Comparison of ENCODE assay signal across 36 cellular contexts in the genomic region with DNA sequence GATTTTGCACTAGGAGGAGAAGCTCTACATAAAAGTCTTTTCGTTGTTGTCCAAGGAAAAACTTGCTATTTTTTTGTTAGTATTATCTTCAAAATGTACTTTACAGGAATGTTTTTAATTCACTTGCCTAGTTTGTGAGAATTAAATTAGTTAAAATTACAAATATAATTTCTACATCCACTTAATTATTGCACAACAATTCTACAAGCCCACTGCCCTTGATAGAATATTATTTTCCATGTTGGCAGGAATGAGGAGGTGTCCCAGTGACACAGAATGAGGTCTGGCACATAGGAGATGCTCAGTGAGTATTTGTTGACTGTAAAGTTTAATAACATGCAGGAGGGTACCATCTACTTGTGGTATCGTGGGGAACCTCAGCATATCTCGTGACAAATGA.
"Had no signal": no experiment of that assay in that cellular context is flagged by ENCODE, and none has a peak within 500 bp of the region (broad histone marks: within the 10 kb centered on the region; RNA-seq: fewer than 3 reads in every experiment).

No MANE protein-coding gene starts in this region.

- H3K4me3 Mint-ChIP-seq: activated B cell treated with CpG ODN at 0.5 μM for 24 hours; activated CD4-positive, alpha-beta memory T cell treated with anti-CD3 and anti-CD28 coated beads for 36 hours; activated CD4-positive, alpha-beta T cell treated with anti-CD3 and anti-CD28 coated beads, Interleukin-2, amount 10 ng/mL, durations not matched to agents 24 days and 14 days; activated CD8-positive, alpha-beta T cell treated with anti-CD3 and anti-CD28 coated beads for 36 hours; activated naive CD4-positive, alpha-beta T cell treated with anti-CD3 and anti-CD28 coated beads for 36 hours; activated naive CD8-positive, alpha-beta T cell treated with anti-CD3 and anti-CD28 coated beads for 36 hours; activated T-cell treated with anti-CD3 and anti-CD28 coated beads, Interleukin-2, amount 50 U/mL, for 4 hours; activated T-cell treated with anti-CD3 and anti-CD28 coated beads, Interleukin-2, amount 50 U/mL, for 72 hours; activated T-helper 1 cell treated with anti-CD3 and anti-CD28 coated beads, Interleukin-12 subunit alpha, Interleukin-12 subunit beta, Interleukin-2, Interleukin-4 antibody, amounts not matched to agents 30 ng/mL and 10 ng/mL and 1 ng/mL, durations not matched to agents 14 hours and 24 hours and 36 hours; activated T-helper 17 cell treated with anti-CD3 and anti-CD28 coated beads, Interleukin-2, amount 50 U/mL, for 72 hours; T-helper 1 cell treated with Interleukin-12 subunit alpha and Interleukin-12 subunit beta and Interleukin-4 antibody, amounts not matched to agents 30 μg/mL and 1 μg/mL, for 36 hours; T-helper 2 cell treated with Interferon-gamma antibody and Interleukin-4, amounts not matched to agents 5 μg/mL and 100 μg/mL, for 36 hours had no signal

- H3K27me3 ChIP-seq: adrenal gland, body of pancreas, brain microvascular endothelial cell, breast epithelium had no signal

- H3K4me1 Mint-ChIP-seq: activated B cell treated with CpG ODN at 0.5 μM for 24 hours; activated CD4-positive, alpha-beta T cell treated with anti-CD3 and anti-CD28 coated beads, Interleukin-2, amount 10 ng/mL, durations not matched to agents 24 days and 14 days; activated naive CD8-positive, alpha-beta T cell treated with anti-CD3 and anti-CD28 coated beads for 36 hours; activated T-helper 17 cell treated with anti-CD3 and anti-CD28 coated beads, Interleukin-2, amount 50 U/mL, for 72 hours had no signal

- FAIRE-seq: astrocyte, TTC549 had no signal

- H3K27ac Mint-ChIP-seq: activated B cell treated with CpG ODN at 0.5 μM for 24 hours; activated CD4-positive, alpha-beta memory T cell treated with anti-CD3 and anti-CD28 coated beads for 36 hours; activated CD4-positive, alpha-beta T cell treated with anti-CD3 and anti-CD28 coated beads, Interleukin-2, amount 10 ng/mL, durations not matched to agents 24 days and 14 days; activated CD8-positive, alpha-beta T cell treated with anti-CD3 and anti-CD28 coated beads for 36 hours; activated naive CD4-positive, alpha-beta T cell treated with anti-CD3 and anti-CD28 coated beads for 36 hours; activated naive CD4-positive, alpha-beta T cell treated with anti-CD3 and anti-CD28 coated beads, Interleukin-2, amount 50 U/mL, for 72 hours; activated naive CD8-positive, alpha-beta T cell treated with anti-CD3 and anti-CD28 coated beads for 36 hours; activated T-cell treated with anti-CD3 and anti-CD28 coated beads, Interleukin-2, amount 50 U/mL, for 72 hours; activated T-helper 1 cell treated with anti-CD3 and anti-CD28 coated beads, Interleukin-12 subunit alpha, Interleukin-12 subunit beta, Interleukin-2, Interleukin-4 antibody, amounts not matched to agents 30 ng/mL and 10 ng/mL and 1 ng/mL, durations not matched to agents 14 hours and 24 hours and 36 hours; activated T-helper 17 cell treated with anti-CD3 and anti-CD28 coated beads, Interleukin-2, amount 50 U/mL, for 72 hours; T-helper 1 cell treated with Interleukin-12 subunit alpha and Interleukin-12 subunit beta and Interleukin-4 antibody, amounts not matched to agents 30 μg/mL and 1 μg/mL, for 36 hours; T-helper 2 cell treated with Interferon-gamma antibody and Interleukin-4, amounts not matched to agents 5 μg/mL and 100 μg/mL, for 36 hours had no signal

- ATAC-seq: activated CD8-positive, alpha-beta T cell treated with anti-CD3 and anti-CD28 coated beads for 36 hours; activated naive CD4-positive, alpha-beta T cell treated with anti-CD3 and anti-CD28 coated beads, Interleukin-2, amount 50 U/mL, for 72 hours; activated T-cell treated with anti-CD3 and anti-CD28 coated beads, Interleukin-2, amount 50 U/mL, for 4 hours; activated T-cell treated with anti-CD3 and anti-CD28 coated beads, Interleukin-2, amount 50 U/mL, for 72 hours; activated T-helper 17 cell treated with anti-CD3 and anti-CD28 coated beads, Interleukin-2, amount 50 U/mL, for 72 hours; body of pancreas had no signal

- H3K9me3 ChIP-seq: adrenal gland, body of pancreas, breast epithelium had no signal

- DNase-seq: activated B cell treated with CpG ODN at 0.5 μM for 24 hours; activated CD4-positive, alpha-beta memory T cell treated with anti-CD3 and anti-CD28 coated beads for 36 hours; activated CD4-positive, alpha-beta T cell treated with anti-CD3 and anti-CD28 coated beads for 4 hours; activated CD4-positive, alpha-beta T cell treated with anti-CD3 and anti-CD28 coated beads, Interleukin-2, amount 10 ng/mL, durations not matched to agents 24 days and 14 days; activated CD4-positive, alpha-beta T cell treated with anti-CD3 and anti-CD28 coated beads, Interleukin-2, amount 50 U/mL, for 1 hour; activated CD4-positive, alpha-beta T cell treated with anti-CD3 and anti-CD28 coated beads, Interleukin-2, amount 50 U/mL, for 4 hours; activated CD4-positive, CD25-positive, alpha-beta regulatory T cell treated with anti-CD3 and anti-CD28 coated beads, Interleukin-2, amount 50 U/mL, for 72 hours; activated CD8-positive, alpha-beta memory T cell treated with anti-CD3 and anti-CD28 coated beads, Interleukin-2, amount 50 U/mL, for 4 hours; activated CD8-positive, alpha-beta T cell treated with anti-CD3 and anti-CD28 coated beads for 36 hours; activated effector memory CD4-positive, alpha-beta T cell treated with anti-CD3 and anti-CD28 coated beads, Interleukin-2, amount 50 U/mL, for 16 hours; activated gamma-delta T cell treated with Interleukin-2 at 50 U/mL for 16 hours; activated naive CD4-positive, alpha-beta T cell; activated naive CD4-positive, alpha-beta T cell treated with anti-CD3 and anti-CD28 coated beads for 36 hours; activated naive CD4-positive, alpha-beta T cell treated with anti-CD3 and anti-CD28 coated beads, Interleukin-2, amount 50 U/mL, for 16 hours; activated naive CD8-positive, alpha-beta T cell treated with anti-CD3 and anti-CD28 coated beads for 36 hours; activated T-cell treated with anti-CD3 and anti-CD28 coated beads for 4 hours; activated T-cell treated with anti-CD3 and anti-CD28 coated beads, Interleukin-2, amount 50 U/mL, for 1 hour; activated T-cell treated with anti-CD3 and anti-CD28 coated beads, Interleukin-2, amount 50 U/mL, for 4 hours; activated T-cell treated with anti-CD3 and anti-CD28 coated beads, Interleukin-2, amount 50 U/mL, for 72 hours; adrenal gland; amniotic stem cell; aorta; body of pancreas; brain microvascular endothelial cell; central memory CD4-positive, alpha-beta T cell; T-helper 2 cell; T-helper 9 cell had no signal

- H3K27ac ChIP-seq: adrenal gland, body of pancreas, brain microvascular endothelial cell, breast epithelium, VCaP had no signal

- H3K9me3 Mint-ChIP-seq: activated T-cell treated with anti-CD3 and anti-CD28 coated beads, Interleukin-2, amount 50 U/mL, for 4 hours; activated T-helper 1 cell treated with anti-CD3 and anti-CD28 coated beads, Interleukin-12 subunit alpha, Interleukin-12 subunit beta, Interleukin-2, Interleukin-4 antibody, amounts not matched to agents 30 ng/mL and 10 ng/mL and 1 ng/mL, durations not matched to agents 14 hours and 24 hours and 36 hours; activated T-helper 17 cell treated with anti-CD3 and anti-CD28 coated beads, Interleukin-2, amount 50 U/mL, for 72 hours; T-helper 2 cell treated with Interferon-gamma antibody and Interleukin-4, amounts not matched to agents 5 μg/mL and 100 μg/mL, for 36 hours had no signal

- H3K4me3 ChIP-seq: adrenal gland, body of pancreas, breast epithelium had no signal

- H3K36me3 ChIP-seq: adrenal gland, brain microvascular endothelial cell, breast epithelium had no signal

- H3K27me3 Mint-ChIP-seq: activated B cell treated with CpG ODN at 0.5 μM for 24 hours; activated CD4-positive, alpha-beta memory T cell treated with anti-CD3 and anti-CD28 coated beads for 36 hours; activated CD4-positive, alpha-beta T cell treated with anti-CD3 and anti-CD28 coated beads, Interleukin-2, amount 10 ng/mL, durations not matched to agents 24 days and 14 days; activated CD8-positive, alpha-beta T cell treated with anti-CD3 and anti-CD28 coated beads for 36 hours; activated naive CD8-positive, alpha-beta T cell treated with anti-CD3 and anti-CD28 coated beads for 36 hours; activated T-helper 17 cell treated with anti-CD3 and anti-CD28 coated beads, Interleukin-2, amount 50 U/mL, for 72 hours had no signal

- H3K36me3 Mint-ChIP-seq: activated CD4-positive, alpha-beta memory T cell treated with anti-CD3 and anti-CD28 coated beads for 36 hours; activated naive CD4-positive, alpha-beta T cell treated with anti-CD3 and anti-CD28 coated beads, Interleukin-2, amount 50 U/mL, for 72 hours; activated naive CD8-positive, alpha-beta T cell treated with anti-CD3 and anti-CD28 coated beads for 36 hours had no signal

- H3K4me1 ChIP-seq: adrenal gland, body of pancreas, breast epithelium had no signal
